ENCODE assay signal across 8 cellular contexts in genomic region chr18:63339920-63340484, GRCh38. TPM values are rescaled to one million over a fixed set of nuclear protein-coding genes. Genes with fewer than 3 reads are reported as not detected.
DNase-seq lines count a peak whose midpoint lies in the region; ATAC-seq and TF ChIP-seq lines count a peak whose summit lies in the region.

No MANE protein-coding gene starts in this region.

- H3K27me3 Mint-ChIP-seq in nephron progenitor cell (ENCODE audit: low read depth, poor library complexity) = no peaks in the 10 kb centered on the region

- no peak overlapping the region for H3K27ac Mint-ChIP-seq in nephron progenitor cell

- H2AFZ ChIP-seq in SU-DHL-6 (ENCODE audit: low read depth, low read length, severe bottlenecking) = no peak overlapping the region

- no peaks in the 10 kb centered on the region for H3K9me3 ChIP-seq in SU-DHL-6 (ENCODE audit: insufficient read depth, low read length)

- no peak for ATAC-seq in HG03039 (IDR thresholded peaks at IDR 0.05; ENCODE audit: unreplicated experiment)
- ATAC-seq in HG03196 (IDR thresholded peaks at IDR 0.05; ENCODE audit: unreplicated experiment) = no peak

- no peaks in the 10 kb centered on the region for H3K27me3 ChIP-seq in SU-DHL-6 (ENCODE audit: low read length)

- no peaks in the 10 kb centered on the region for H3K9me3 Mint-ChIP-seq in nephron progenitor cell

- H3K36me3 ChIP-seq in SU-DHL-6 (ENCODE audit: low read length) = no peaks in the 10 kb centered on the region

- no peak overlapping the region for H3K27ac ChIP-seq in SU-DHL-6 (ENCODE audit: low read depth, low read length)

- no peak overlapping the region for H3K4me3 ChIP-seq in Jurkat, Clone E6-1 (ENCODE audit: low read length)
- H3K4me3 ChIP-seq in SU-DHL-6 (ENCODE audit: insufficient read depth, low read length, poor library complexity, severe bottlenecking) = no peak overlapping the region

- no peak overlapping the region for H3K4me3 Mint-ChIP-seq in nephron progenitor cell

- no peak overlapping the region for H3K9ac ChIP-seq in SU-DHL-6 (ENCODE audit: low read length)

- no peak overlapping the region for H3K4me2 ChIP-seq in SU-DHL-6 (ENCODE audit: low read depth, low read length, poor library complexity, severe bottlenecking)

- TF ChIP-seq CTCF in SU-DHL-6 (IDR thresholded peaks at IDR 0.05; ENCODE audit: insufficient read depth, low read length, poor library complexity, severe bottlenecking) = peak; percentile 38
- peak; percentile 73 for TF ChIP-seq CTCF in nephron progenitor cell (IDR thresholded peaks at IDR 0.05)

- no peaks in the 10 kb centered on the region for H3K9me2 ChIP-seq in SU-DHL-6 (replicated peaks; ENCODE audit: insufficient read depth, low read length)

- DNase-seq in DMS 273 (lab: John Stamatoyannopoulos, UW; ENCODE audit: unreplicated experiment) = peak; percentile 74
- no peak for DNase-seq in DMS 273 treated with DMSO at 0.1 percent for 48 hours (lab: John Stamatoyannopoulos, UW)
- peak; percentile 42 for DNase-seq in Jurkat, Clone E6-1 (ENCODE audit: low read depth, low spot score)
- peak; percentile 61 for DNase-seq in ecto neural progenitor cell (ENCODE audit: low spot score)
- peak; percentile 57 for DNase-seq in nephron progenitor cell

- H3K36me3 Mint-ChIP-seq in nephron progenitor cell (ENCODE audit: low read depth) = peaks cover 63% of the 10 kb centered on the region

- H4K20me1 ChIP-seq in SU-DHL-6 (ENCODE audit: low read depth, low read length) = no peaks in the 10 kb centered on the region

- peaks cover 7% of the 10 kb centered on the region; the same call in 1 of the 2 replicates for H3F3A ChIP-seq in SU-DHL-6 (ENCODE audit: insufficient read depth)

- no peaks in the 10 kb centered on the region for H3K79me2 ChIP-seq in SU-DHL-6 (ENCODE audit: insufficient read depth, low read length)

- H3K4me1 Mint-ChIP-seq in nephron progenitor cell = peaks cover 3% of the 10 kb centered on the region

RNA-seq across cellular contexts. Expression of gene BCL2, which starts 20.4 kb away (rescaled TPM):
- polyA plus RNA-seq in Jurkat, Clone E6-1 (2012; ENCODE audit: insufficient read depth, insufficient read length) = 7.0 TPM

RNA-seq across cellular contexts. Expression of gene KDSR, which starts 27.0 kb away (rescaled TPM):
- polyA plus RNA-seq in Jurkat, Clone E6-1 (2012; ENCODE audit: insufficient read depth, insufficient read length) = 21.7 TPM
